ENCODE assay signal across 8 cellular contexts in the genomic region with DNA sequence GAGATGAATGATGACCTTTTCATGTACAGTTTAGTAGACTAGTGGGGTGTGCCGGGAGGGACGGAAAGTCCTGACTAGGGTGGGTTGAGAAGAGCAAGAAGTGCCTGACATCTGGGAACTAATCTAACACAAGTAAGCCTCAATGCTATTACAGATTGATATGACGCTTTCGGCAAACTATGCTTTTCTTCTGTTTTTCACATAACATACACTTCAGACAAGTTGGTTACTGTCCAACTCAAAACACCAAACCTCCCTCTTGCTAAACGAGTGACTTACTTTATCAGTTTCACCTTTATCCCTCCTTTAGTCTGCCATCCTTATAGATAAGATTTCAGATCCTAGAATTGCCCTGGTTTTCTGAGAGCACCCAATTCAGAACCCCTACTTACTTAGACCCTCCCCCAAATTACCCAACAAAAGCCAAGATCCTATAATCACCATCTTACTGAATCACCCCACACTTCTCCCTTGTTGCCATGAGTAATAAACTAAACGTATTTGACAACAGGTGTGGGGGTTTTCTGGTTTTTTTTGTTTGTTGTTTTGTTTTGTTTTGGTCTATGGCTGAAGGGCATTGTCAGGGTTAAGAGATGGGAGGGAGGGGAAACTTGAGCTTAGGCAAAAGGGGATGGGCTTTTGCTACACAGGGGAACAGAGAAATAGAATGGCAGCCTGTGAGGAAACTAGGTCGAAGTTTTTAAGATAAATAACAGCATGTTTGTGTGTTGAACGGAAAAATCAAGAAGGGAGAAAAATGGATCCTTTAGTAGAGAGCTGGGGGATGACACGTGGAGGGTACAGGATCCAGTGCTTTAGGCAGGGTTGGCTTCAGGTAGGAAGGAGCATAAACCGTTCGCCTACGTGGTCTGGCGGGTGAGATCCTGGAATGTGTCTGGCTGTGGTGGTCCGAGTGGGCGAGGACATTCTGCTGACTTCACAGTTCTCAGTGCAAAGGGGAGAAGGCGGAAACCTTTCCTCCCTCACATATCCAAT. TPM values are rescaled to one million over a fixed set of nuclear protein-coding genes. Genes with fewer than 3 reads are reported as not detected.
DNase-seq lines count a peak whose midpoint lies in the region; ATAC-seq lines count a peak whose summit lies in the region.

No MANE protein-coding gene starts in this region.

- H3K4ac ChIP-seq in neuronal stem cell (ENCODE audit: low read length) = no peak overlapping the region

- H4K8ac ChIP-seq in neuronal stem cell (ENCODE audit: low read depth, low read length) = no peak overlapping the region

- H2BK120ac ChIP-seq in neuronal stem cell (ENCODE audit: low read depth, low read length) = no peak overlapping the region

- peaks cover 4 to 7% of the 10 kb centered on the region in 2 donors for H3K4me1 ChIP-seq in neuronal stem cell (ENCODE audit: control insufficient read depth in 2 of 2, insufficient read depth in 1 of 2, low read depth in 1 of 2, low read length in 2 of 2)

- DNase-seq in OCI-M2 (lab: John Stamatoyannopoulos, UW; ENCODE audit: unreplicated experiment) (peak; percentile 85), fibroblast of gingiva (ENCODE audit: low read depth) (peak; percentile 19), neuronal stem cell (ENCODE audit: low spot score) (no peak), activated gamma-delta T cell treated with Interleukin-2 at 50 U/mL for 16 hours (no peak), SK-N-DZ (ENCODE audit: low spot score) (no peak)
- DNase-seq in stimulated activated CD4-positive, alpha-beta T cell treated with anti-CD3 and anti-CD28 coated beads, Interleukin-4, amount 100 ng/mL, for 1 hour = no peak

- H4K91ac ChIP-seq in neuronal stem cell (ENCODE audit: low read depth, low read length, poor library complexity) = no peak overlapping the region

- H3K4me3 ChIP-seq in GM08714 (ENCODE audit: low read length) (peak overlapping the region; percentile 99), neuronal stem cell (ENCODE audit: low read length in 2 of 2) (no peak overlapping the region)

- no CpG with 5 or more reads among the region's 16 CpGs for WGBS in neuronal stem cell (ENCODE audit: extremely low coverage in 2 of 2, insufficient read length in 2 of 2, insufficient replicate concordance in 1 of 2), 2 donors

- H2AK5ac ChIP-seq in neuronal stem cell (ENCODE audit: low read depth, low read length) = no peak overlapping the region

- no peaks in the 10 kb centered on the region for H3K27me3 ChIP-seq in neuronal stem cell (ENCODE audit: control insufficient read depth in 3 of 3, insufficient read depth in 3 of 3, low read depth in 1 of 3, low read length in 3 of 3)

- no peak overlapping the region for H3K27ac ChIP-seq in neuronal stem cell (replicated peaks; ENCODE audit: low read length)

- no peak overlapping the region for H3K14ac ChIP-seq in neuronal stem cell (ENCODE audit: low read length)

- H2BK15ac ChIP-seq in neuronal stem cell (ENCODE audit: low read length) = no peak overlapping the region

- no peak overlapping the region for H2BK12ac ChIP-seq in neuronal stem cell (ENCODE audit: low read length)

- H3K4me2 ChIP-seq in neuronal stem cell (ENCODE audit: insufficient read depth, low read length, poor library complexity, severe bottlenecking) = peak overlapping the region; percentile 22

- H3K79me1 ChIP-seq in neuronal stem cell (ENCODE audit: low read depth, low read length) = no peaks in the 10 kb centered on the region

- H3K36me3 ChIP-seq in neuronal stem cell (replicated peaks in 1 of 2; ENCODE audit: control insufficient read depth in 2 of 2, insufficient read depth in 2 of 2, low read length in 2 of 2) = peaks cover 0 to 20% of the 10 kb centered on the region in 2 donors

- no peak overlapping the region for H2AFZ ChIP-seq in neuronal stem cell (ENCODE audit: low read length)

- H3K9ac ChIP-seq in neuronal stem cell (ENCODE audit: low read depth, low read length, poor library complexity) = no peak overlapping the region

- H3K18ac ChIP-seq in neuronal stem cell (ENCODE audit: low read length) = no peak overlapping the region

- no peak for ATAC-seq in GM21390 (IDR thresholded peaks at IDR 0.05; ENCODE audit: unreplicated experiment)

- no peaks in the 10 kb centered on the region for H3K9me3 ChIP-seq in neuronal stem cell (replicated peaks in 1 of 2; ENCODE audit: control insufficient read depth in 2 of 2, insufficient read depth in 1 of 2, low read depth in 1 of 2, low read length in 2 of 2)

- peak overlapping the region; percentile 75 for H3K23ac ChIP-seq in neuronal stem cell (ENCODE audit: low read depth, low read length, poor library complexity)

- no peak overlapping the region for H2BK5ac ChIP-seq in neuronal stem cell (ENCODE audit: low read length)

RNA-seq across cellular contexts. Expression of a gene that starts 6.1 kb away (rescaled TPM):
- 395 TPM for polyA plus RNA-seq in neuronal stem cell (2013, experiment 1 of 2)
- 386 TPM for polyA plus RNA-seq in neuronal stem cell (2013, experiment 2 of 2)
- polyA plus RNA-seq in SK-N-DZ (2014; cell fraction: cytosol; rRNA removed) = 200 and 225 TPM in 2 replicates
- 116 and 148 TPM in 2 replicates for polyA plus RNA-seq in SK-N-DZ (2014; cell fraction: nucleus; rRNA removed)

RNA-seq across cellular contexts. Expression of a gene that starts 38.6 kb away (rescaled TPM):
- 33.9 TPM for polyA plus RNA-seq in neuronal stem cell (2013, experiment 1 of 2)
- polyA plus RNA-seq in neuronal stem cell (2013, experiment 2 of 2) = 32.7 TPM
- 57.7 and 92.7 TPM in 2 replicates for polyA plus RNA-seq in SK-N-DZ (2014; cell fraction: cytosol; rRNA removed)
- polyA plus RNA-seq in SK-N-DZ (2014; cell fraction: nucleus; rRNA removed) = 48.9 and 68.3 TPM in 2 replicates

RNA-seq across cellular contexts. Expression of a gene that starts 59.8 kb away (rescaled TPM):
- polyA plus RNA-seq in neuronal stem cell (2013, experiment 1 of 2) = 24.6 TPM
- 24.5 TPM for polyA plus RNA-seq in neuronal stem cell (2013, experiment 2 of 2)
- 3.5 and 4.4 TPM in 2 replicates for polyA plus RNA-seq in SK-N-DZ (2014; cell fraction: cytosol; rRNA removed)
- polyA plus RNA-seq in SK-N-DZ (2014; cell fraction: nucleus; rRNA removed) = 11.0 and 14.2 TPM in 2 replicates

Comparison
In these comparisons a context has a peak if more than half of its experiments do, and no peak if none do; other contexts are left out.
1. DNase-seq: peak in OCI-M2 (single experiment) and fibroblast of gingiva (single experiment); none in neuronal stem cell (single experiment), stimulated activated CD4-positive, alpha-beta T cell treated with anti-CD3 and anti-CD28 coated beads, Interleukin-4, amount 100 ng/mL, for 1 hour (single experiment), activated gamma-delta T cell treated with Interleukin-2 at 50 U/mL for 16 hours (single experiment) and SK-N-DZ (single experiment).